10 cellular contexts compared by ENCODE assay signal in the genomic region with DNA sequence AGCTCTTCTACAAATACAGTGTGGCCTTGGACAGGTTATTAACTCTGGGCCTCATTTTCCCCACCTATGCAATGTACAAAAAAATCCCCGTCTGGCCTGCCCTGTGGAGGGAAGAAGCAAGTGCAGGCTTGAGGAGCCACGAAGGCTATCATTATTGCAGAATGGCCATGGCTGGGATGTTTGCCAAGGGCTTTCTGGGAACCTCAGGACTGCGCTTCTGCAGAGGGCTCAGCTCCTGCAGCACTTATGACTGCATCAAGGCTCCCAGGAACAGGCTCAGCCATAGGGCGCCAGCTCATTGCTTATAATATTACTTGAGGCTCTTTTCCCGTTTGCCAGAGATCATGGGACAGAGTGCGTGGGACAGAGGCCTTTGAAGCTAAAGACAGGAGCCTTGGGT. TPM values are rescaled to one million over a fixed set of nuclear protein-coding genes. Genes with fewer than 3 reads are reported as not detected.
DNase-seq lines count a peak whose midpoint lies in the region; ATAC-seq and TF ChIP-seq lines count a peak whose summit lies in the region.
"Had no signal": no experiment of that assay in that cellular context is flagged by ENCODE, and none has a peak within 500 bp of the region (broad histone marks: within the 10 kb centered on the region; RNA-seq: fewer than 3 reads in every experiment).

No MANE protein-coding gene starts in this region.

- H3K4me3 Mint-ChIP-seq in T-helper 17 cell, result peak overlapping the region; percentile 49
- H3K4me3 Mint-ChIP-seq: brain had no signal

- peaks cover 78% of the 10 kb centered on the region for H3K4me1 Mint-ChIP-seq in T-helper 17 cell

- H3K27me3 Mint-ChIP-seq in T-helper 17 cell, result no peaks in the 10 kb centered on the region
- H3K27me3 Mint-ChIP-seq: brain had no signal

- no peak for ATAC-seq in T-helper 17 cell

- no peak for TF ChIP-seq POLR2A in suprapubic skin (IDR thresholded peaks at IDR 0.05)

- DNase-seq in activated naive CD4-positive, alpha-beta T cell treated with Interleukin-2 at 50 U/mL for 16 hours, result peak; percentile 2
- no peak for DNase-seq in activated naive CD4-positive, alpha-beta T cell (lab: John Stamatoyannopoulos, UW)
- no peak for DNase-seq in T-helper 17 cell
- peak; percentile 82 for DNase-seq in fibroblast of the aortic adventitia (ENCODE audit: low read depth)
- peak; percentile 60 for DNase-seq in stromal cell of bone marrow (ENCODE audit: low read depth)
- no peak for DNase-seq in COLO829 (ENCODE audit: low spot score)
- no peak for DNase-seq in suprapubic skin (ENCODE audit: low spot score in 2 of 2)
- no peak for DNase-seq in NCI-H524 treated with DMSO at 0.1 percent for 48 hours (lab: John Stamatoyannopoulos, UW)

- TF ChIP-seq EP300 in suprapubic skin (IDR thresholded peaks at IDR 0.05), result no peak

- no peak overlapping the region for H3K27ac ChIP-seq in suprapubic skin

- H3K4me3 ChIP-seq in fibroblast of the aortic adventitia (ENCODE audit: low read depth, low read length) (no peak overlapping the region), suprapubic skin (no peak overlapping the region)
- H3K4me3 ChIP-seq: skin epidermis had no signal

- peaks cover 75% of the 10 kb centered on the region for H3K4me1 ChIP-seq in suprapubic skin

- TF ChIP-seq CTCF in fibroblast of the aortic adventitia (IDR thresholded peaks at IDR 0.05; ENCODE audit: insufficient read depth, low read length), result peak; percentile 41
- no peak for TF ChIP-seq CTCF in suprapubic skin (IDR thresholded peaks at IDR 0.05)

- peak overlapping the region; percentile 91 for H3K27ac Mint-ChIP-seq in T-helper 17 cell

- no peaks in the 10 kb centered on the region for H3K36me3 ChIP-seq in suprapubic skin

- no peaks in the 10 kb centered on the region for H3K36me3 Mint-ChIP-seq in T-helper 17 cell (ENCODE audit: low read depth)

- H3K27me3 ChIP-seq in suprapubic skin, result no peaks in the 10 kb centered on the region

- WGBS in suprapubic skin, result 31% methylated on average over 6 of the region's 6 CpGs

- H3K9me3 ChIP-seq in T-helper 17 cell (ENCODE audit: control insufficient read depth, low read length, poor library complexity, severe bottlenecking), result no peaks in the 10 kb centered on the region
- H3K9me3 ChIP-seq in suprapubic skin, result no peaks in the 10 kb centered on the region

RNA-seq across cellular contexts. Expression of a gene that starts 20.5 kb away (rescaled TPM):
- total RNA-seq in T-helper 17 cell (under 1 TPM; 0.31 to 0.37 TPM), fibroblast of the aortic adventitia (ENCODE audit: low replicate concordance) (under 0.01 TPM in 1 of 2 replicates, not detected in the other), suprapubic skin (under 1 TPM in 2 of 4 donors, not detected in 2; 0.17 to 0.48 TPM)

RNA-seq across cellular contexts. Expression of a gene that starts 33.3 kb away (rescaled TPM):
- total RNA-seq in T-helper 17 cell (100 to 1,000 TPM; 119 to 124 TPM), fibroblast of the aortic adventitia (ENCODE audit: low replicate concordance) (16.9 and 20.6 TPM in 2 replicates), suprapubic skin (10 to 100 TPM; 16.3 to 50.7 (median 33.6) TPM)

Comparison
In these comparisons a context has a peak if more than half of its experiments do, and no peak if none do; other contexts are left out.
1. DNase-seq: peak in activated naive CD4-positive, alpha-beta T cell treated with Interleukin-2 at 50 U/mL for 16 hours (single experiment), fibroblast of the aortic adventitia (single experiment) and stromal cell of bone marrow (single experiment); none in activated naive CD4-positive, alpha-beta T cell (0 of 4), T-helper 17 cell (0 of 3), COLO829 (single experiment), suprapubic skin (0 of 2) and NCI-H524 treated with DMSO at 0.1 percent for 48 hours (single experiment).